Comparison of ENCODE assay signal across 1 cellular context in the genomic region with DNA sequence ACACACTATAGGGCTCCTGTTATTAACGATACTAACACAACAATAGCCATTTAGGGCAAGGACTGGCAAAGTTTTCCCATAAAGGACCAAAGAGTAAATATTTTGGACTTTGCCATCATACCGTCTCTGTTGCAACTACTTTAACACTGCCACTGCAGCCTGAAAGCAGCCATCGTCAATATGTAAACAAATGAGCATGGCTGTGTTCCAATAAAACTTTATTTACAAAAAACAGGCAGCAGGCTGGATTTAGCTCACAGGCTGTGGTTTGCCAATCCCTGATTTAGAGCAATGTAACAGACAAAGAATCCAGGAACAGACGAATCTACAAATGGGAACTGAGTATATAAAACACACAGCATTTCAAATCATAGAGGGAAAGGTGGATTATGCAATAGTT.
A peak's percentile ranks its signal among the peaks of the same experiment; 100 is the strongest.
TF ChIP-seq lines count a peak whose summit lies in the region.

No MANE protein-coding gene starts in this region.

TF ChIP-seq in HepG2, 621 proteins besides CTCF, POLR2A, EP300 and RAD21 (continued from another document and continues in another):
- TF ChIP-seq, protein P1, sequence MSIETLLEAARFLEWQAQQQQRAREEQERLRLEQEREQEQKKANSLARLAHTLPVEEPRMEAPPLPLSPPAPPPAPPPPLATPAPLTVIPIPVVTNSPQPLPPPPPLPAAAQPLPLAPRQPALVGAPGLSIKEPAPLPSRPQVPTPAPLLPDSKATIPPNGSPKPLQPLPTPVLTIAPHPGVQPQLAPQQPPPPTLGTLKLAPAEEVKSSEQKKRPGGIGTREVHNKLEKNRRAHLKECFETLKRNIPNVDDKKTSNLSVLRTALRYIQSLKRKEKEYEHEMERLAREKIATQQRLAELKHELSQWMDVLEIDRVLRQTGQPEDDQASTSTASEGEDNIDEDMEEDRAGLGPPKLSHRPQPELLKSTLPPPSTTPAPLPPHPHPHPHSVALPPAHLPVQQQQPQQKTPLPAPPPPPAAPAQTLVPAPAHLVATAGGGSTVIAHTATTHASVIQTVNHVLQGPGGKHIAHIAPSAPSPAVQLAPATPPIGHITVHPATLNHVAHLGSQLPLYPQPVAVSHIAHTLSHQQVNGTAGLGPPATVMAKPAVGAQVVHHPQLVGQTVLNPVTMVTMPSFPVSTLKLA (IDR thresholded peaks at IDR 0.05), result no peak
- TF ChIP-seq ZFP36L1 (CRISPR knock-in tag; IDR thresholded peaks at IDR 0.05) (no peak), GATAD2A (CRISPR knock-in tag; IDR thresholded peaks at IDR 0.05) (peak; percentile 69), ZNF510 (CRISPR knock-in tag; IDR thresholded peaks at IDR 0.05; ENCODE audit: low read depth) (no peak), PHB2 (IDR thresholded peaks at IDR 0.05; ENCODE audit: partially characterized antibody) (no peak), ZNF350 (CRISPR knock-in tag; IDR thresholded peaks at IDR 0.05; ENCODE audit: borderline replicate concordance, low read depth) (no peak), ESRRA (CRISPR knock-in tag; IDR thresholded peaks at IDR 0.05; ENCODE audit: low read depth) (no peak), ZNF605 (CRISPR knock-in tag; IDR thresholded peaks at IDR 0.05) (no peak), POGZ (CRISPR knock-in tag; IDR thresholded peaks at IDR 0.05) (peak; percentile 29; the same call in 1 of the 2 replicates), SRSF4 (IDR thresholded peaks at IDR 0.05; ENCODE audit: low read depth, low read length, poor library complexity, severe bottlenecking) (no peak), KLF9 (CRISPR knock-in tag; IDR thresholded peaks at IDR 0.05; ENCODE audit: low read depth) (no peak), ZNF563 (CRISPR knock-in tag; IDR thresholded peaks at IDR 0.05) (no peak), KLF13 (CRISPR knock-in tag; IDR thresholded peaks at IDR 0.05) (no peak), KLF15 (CRISPR knock-in tag; IDR thresholded peaks at IDR 0.05; ENCODE audit: borderline replicate concordance) (no peak), MAFK (conservative IDR thresholded peaks at IDR 0.05 in 1 of 2, IDR thresholded peaks at IDR 0.05 in 1 of 2; ENCODE audit: low read length in 2 of 2) (no peak), PHF5A (CRISPR knock-in tag; IDR thresholded peaks at IDR 0.05; ENCODE audit: low read depth, unreplicated experiment) (no peak), RXRA (CRISPR knock-in tag; IDR thresholded peaks at IDR 0.05) (no peak), ELF3 (CRISPR knock-in tag; IDR thresholded peaks at IDR 0.05) (peak; percentile 18; the same call in 1 of the 2 replicates), SOX5 (CRISPR knock-in tag; IDR thresholded peaks at IDR 0.05; ENCODE audit: borderline replicate concordance) (peak; percentile 58; the same call in 1 of the 2 replicates), HCFC1 (IDR thresholded peaks at IDR 0.05; ENCODE audit: low read depth, low read length) (no peak), KLF6 (CRISPR knock-in tag; IDR thresholded peaks at IDR 0.05) (no peak), MIER3 (CRISPR knock-in tag; IDR thresholded peaks at IDR 0.05; ENCODE audit: borderline replicate concordance) (no peak), MTF1 (CRISPR knock-in tag; IDR thresholded peaks at IDR 0.05) (no peak), ZFP36L2 (CRISPR knock-in tag; IDR thresholded peaks at IDR 0.05) (no peak), ZNF235 (CRISPR knock-in tag; IDR thresholded peaks at IDR 0.05; ENCODE audit: borderline replicate concordance) (no peak), ZNF737 (CRISPR knock-in tag; IDR thresholded peaks at IDR 0.05; ENCODE audit: borderline replicate concordance) (no peak)
- TF ChIP-seq, protein P2, sequence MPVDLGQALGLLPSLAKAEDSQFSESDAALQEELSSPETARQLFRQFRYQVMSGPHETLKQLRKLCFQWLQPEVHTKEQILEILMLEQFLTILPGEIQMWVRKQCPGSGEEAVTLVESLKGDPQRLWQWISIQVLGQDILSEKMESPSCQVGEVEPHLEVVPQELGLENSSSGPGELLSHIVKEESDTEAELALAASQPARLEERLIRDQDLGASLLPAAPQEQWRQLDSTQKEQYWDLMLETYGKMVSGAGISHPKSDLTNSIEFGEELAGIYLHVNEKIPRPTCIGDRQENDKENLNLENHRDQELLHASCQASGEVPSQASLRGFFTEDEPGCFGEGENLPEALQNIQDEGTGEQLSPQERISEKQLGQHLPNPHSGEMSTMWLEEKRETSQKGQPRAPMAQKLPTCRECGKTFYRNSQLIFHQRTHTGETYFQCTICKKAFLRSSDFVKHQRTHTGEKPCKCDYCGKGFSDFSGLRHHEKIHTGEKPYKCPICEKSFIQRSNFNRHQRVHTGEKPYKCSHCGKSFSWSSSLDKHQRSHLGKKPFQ (CRISPR knock-in tag; IDR thresholded peaks at IDR 0.05; ENCODE audit: insufficient replicate concordance), result no peak
- TF ChIP-seq, protein P3, sequence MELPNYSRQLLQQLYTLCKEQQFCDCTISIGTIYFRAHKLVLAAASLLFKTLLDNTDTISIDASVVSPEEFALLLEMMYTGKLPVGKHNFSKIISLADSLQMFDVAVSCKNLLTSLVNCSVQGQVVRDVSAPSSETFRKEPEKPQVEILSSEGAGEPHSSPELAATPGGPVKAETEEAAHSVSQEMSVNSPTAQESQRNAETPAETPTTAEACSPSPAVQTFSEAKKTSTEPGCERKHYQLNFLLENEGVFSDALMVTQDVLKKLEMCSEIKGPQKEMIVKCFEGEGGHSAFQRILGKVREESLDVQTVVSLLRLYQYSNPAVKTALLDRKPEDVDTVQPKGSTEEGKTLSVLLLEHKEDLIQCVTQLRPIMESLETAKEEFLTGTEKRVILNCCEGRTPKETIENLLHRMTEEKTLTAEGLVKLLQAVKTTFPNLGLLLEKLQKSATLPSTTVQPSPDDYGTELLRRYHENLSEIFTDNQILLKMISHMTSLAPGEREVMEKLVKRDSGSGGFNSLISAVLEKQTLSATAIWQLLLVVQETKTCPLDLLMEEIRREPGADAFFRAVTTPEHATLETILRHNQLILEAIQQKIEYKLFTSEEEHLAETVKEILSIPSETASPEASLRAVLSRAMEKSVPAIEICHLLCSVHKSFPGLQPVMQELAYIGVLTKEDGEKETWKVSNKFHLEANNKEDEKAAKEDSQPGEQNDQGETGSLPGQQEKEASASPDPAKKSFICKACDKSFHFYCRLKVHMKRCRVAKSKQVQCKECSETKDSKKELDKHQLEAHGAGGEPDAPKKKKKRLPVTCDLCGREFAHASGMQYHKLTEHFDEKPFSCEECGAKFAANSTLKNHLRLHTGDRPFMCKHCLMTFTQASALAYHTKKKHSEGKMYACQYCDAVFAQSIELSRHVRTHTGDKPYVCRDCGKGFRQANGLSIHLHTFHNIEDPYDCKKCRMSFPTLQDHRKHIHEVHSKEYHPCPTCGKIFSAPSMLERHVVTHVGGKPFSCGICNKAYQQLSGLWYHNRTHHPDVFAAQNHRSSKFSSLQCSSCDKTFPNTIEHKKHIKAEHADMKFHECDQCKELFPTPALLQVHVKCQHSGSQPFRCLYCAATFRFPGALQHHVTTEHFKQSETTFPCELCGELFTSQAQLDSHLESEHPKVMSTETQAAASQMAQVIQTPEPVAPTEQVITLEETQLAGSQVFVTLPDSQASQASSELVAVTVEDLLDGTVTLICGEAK (IDR thresholded peaks at IDR 0.05), result peak; percentile 98
- TF ChIP-seq, protein P3 (CRISPR knock-in tag; IDR thresholded peaks at IDR 0.05), result peak; percentile 100
- TF ChIP-seq, protein P4, sequence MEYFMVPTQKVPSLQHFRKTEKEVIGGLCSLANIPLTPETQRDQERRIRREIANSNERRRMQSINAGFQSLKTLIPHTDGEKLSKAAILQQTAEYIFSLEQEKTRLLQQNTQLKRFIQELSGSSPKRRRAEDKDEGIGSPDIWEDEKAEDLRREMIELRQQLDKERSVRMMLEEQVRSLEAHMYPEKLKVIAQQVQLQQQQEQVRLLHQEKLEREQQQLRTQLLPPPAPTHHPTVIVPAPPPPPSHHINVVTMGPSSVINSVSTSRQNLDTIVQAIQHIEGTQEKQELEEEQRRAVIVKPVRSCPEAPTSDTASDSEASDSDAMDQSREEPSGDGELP (IDR thresholded peaks at IDR 0.05; ENCODE audit: borderline replicate concordance, low read depth), result no peak
- TF ChIP-seq, protein P5, sequence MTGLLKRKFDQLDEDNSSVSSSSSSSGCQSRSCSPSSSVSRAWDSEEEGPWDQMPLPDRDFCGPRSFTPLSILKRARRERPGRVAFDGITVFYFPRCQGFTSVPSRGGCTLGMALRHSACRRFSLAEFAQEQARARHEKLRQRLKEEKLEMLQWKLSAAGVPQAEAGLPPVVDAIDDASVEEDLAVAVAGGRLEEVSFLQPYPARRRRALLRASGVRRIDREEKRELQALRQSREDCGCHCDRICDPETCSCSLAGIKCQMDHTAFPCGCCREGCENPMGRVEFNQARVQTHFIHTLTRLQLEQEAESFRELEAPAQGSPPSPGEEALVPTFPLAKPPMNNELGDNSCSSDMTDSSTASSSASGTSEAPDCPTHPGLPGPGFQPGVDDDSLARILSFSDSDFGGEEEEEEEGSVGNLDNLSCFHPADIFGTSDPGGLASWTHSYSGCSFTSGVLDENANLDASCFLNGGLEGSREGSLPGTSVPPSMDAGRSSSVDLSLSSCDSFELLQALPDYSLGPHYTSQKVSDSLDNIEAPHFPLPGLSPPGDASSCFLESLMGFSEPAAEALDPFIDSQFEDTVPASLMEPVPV (CRISPR knock-in tag; IDR thresholded peaks at IDR 0.05), result no peak
- TF ChIP-seq, protein P6, sequence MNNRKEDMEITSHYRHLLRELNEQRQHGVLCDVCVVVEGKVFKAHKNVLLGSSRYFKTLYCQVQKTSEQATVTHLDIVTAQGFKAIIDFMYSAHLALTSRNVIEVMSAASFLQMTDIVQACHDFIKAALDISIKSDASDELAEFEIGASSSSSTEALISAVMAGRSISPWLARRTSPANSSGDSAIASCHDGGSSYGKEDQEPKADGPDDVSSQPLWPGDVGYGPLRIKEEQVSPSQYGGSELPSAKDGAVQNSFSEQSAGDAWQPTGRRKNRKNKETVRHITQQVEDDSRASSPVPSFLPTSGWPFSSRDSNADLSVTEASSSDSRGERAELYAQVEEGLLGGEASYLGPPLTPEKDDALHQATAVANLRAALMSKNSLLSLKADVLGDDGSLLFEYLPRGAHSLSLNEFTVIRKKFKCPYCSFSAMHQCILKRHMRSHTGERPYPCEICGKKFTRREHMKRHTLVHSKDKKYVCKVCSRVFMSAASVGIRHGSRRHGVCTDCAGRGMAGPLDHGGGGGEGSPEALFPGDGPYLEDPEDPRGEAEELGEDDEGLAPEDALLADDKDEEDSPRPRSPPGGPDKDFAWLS (CRISPR knock-in tag; IDR thresholded peaks at IDR 0.05; ENCODE audit: borderline replicate concordance), result no peak
- TF ChIP-seq, protein P7, sequence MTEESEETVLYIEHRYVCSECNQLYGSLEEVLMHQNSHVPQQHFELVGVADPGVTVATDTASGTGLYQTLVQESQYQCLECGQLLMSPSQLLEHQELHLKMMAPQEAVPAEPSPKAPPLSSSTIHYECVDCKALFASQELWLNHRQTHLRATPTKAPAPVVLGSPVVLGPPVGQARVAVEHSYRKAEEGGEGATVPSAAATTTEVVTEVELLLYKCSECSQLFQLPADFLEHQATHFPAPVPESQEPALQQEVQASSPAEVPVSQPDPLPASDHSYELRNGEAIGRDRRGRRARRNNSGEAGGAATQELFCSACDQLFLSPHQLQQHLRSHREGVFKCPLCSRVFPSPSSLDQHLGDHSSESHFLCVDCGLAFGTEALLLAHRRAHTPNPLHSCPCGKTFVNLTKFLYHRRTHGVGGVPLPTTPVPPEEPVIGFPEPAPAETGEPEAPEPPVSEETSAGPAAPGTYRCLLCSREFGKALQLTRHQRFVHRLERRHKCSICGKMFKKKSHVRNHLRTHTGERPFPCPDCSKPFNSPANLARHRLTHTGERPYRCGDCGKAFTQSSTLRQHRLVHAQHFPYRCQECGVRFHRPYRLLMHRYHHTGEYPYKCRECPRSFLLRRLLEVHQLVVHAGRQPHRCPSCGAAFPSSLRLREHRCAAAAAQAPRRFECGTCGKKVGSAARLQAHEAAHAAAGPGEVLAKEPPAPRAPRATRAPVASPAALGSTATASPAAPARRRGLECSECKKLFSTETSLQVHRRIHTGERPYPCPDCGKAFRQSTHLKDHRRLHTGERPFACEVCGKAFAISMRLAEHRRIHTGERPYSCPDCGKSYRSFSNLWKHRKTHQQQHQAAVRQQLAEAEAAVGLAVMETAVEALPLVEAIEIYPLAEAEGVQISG (CRISPR knock-in tag; IDR thresholded peaks at IDR 0.05), result no peak
- TF ChIP-seq, protein P8, sequence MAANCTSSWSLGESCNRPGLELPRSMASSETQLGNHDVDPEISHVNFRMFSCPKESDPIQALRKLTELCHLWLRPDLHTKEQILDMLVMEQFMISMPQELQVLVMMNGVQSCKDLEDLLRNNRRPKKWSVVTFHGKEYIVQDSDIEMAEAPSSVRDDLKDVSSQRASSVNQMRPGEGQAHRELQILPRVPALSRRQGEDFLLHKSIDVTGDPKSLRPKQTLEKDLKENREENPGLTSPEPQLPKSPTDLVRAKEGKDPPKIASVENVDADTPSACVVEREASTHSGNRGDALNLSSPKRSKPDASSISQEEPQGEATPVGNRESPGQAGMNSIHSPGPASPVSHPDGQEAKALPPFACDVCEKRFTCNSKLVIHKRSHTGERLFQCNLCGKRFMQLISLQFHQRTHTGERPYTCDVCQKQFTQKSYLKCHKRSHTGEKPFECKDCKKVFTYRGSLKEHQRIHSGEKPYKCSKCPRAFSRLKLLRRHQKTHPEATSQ (CRISPR knock-in tag; IDR thresholded peaks at IDR 0.05; ENCODE audit: borderline replicate concordance), result no peak
- TF ChIP-seq, protein P9, sequence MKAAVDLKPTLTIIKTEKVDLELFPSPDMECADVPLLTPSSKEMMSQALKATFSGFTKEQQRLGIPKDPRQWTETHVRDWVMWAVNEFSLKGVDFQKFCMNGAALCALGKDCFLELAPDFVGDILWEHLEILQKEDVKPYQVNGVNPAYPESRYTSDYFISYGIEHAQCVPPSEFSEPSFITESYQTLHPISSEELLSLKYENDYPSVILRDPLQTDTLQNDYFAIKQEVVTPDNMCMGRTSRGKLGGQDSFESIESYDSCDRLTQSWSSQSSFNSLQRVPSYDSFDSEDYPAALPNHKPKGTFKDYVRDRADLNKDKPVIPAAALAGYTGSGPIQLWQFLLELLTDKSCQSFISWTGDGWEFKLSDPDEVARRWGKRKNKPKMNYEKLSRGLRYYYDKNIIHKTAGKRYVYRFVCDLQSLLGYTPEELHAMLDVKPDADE (CRISPR knock-in tag; IDR thresholded peaks at IDR 0.05), result no peak
